Comparison of ENCODE assay signal across 17 cellular contexts in the genomic region with DNA sequence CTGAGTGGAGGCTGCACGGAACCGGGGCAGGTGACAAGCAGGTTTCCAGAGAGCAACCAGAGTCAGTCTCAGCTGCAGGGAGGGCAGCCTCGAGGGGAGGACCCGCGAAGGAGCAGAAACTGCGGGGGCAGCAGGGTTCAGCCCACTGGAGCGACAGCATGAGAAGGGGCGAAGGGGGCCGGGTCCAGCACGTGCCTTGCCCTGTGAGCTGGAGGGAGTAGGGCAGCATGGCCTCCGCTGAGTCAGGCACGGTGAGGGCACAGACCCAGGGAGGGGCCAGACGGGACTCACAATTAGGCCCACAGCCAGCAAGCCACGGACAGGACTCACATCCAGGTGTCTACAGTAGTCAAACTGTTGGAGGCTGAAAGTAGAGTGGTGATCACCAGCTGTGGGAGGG. TPM values are rescaled to one million over a fixed set of nuclear protein-coding genes. Genes with fewer than 3 reads are reported as not detected.
A peak's percentile ranks its signal among the peaks of the same experiment; 100 is the strongest.
DNase-seq lines count a peak whose midpoint lies in the region; ATAC-seq and TF ChIP-seq lines count a peak whose summit lies in the region.
"Had no signal": no experiment of that assay in that cellular context is flagged by ENCODE, and none has a peak within 500 bp of the region (broad histone marks: within the 10 kb centered on the region; RNA-seq: fewer than 3 reads in every experiment).

No MANE protein-coding gene starts in this region.

- TF ChIP-seq CTCF in OCI-LY3 (IDR thresholded peaks at IDR 0.05; ENCODE audit: low read depth, low read length) = no peak
- no peak for TF ChIP-seq CTCF in upper lobe of right lung (IDR thresholded peaks at IDR 0.05)
- no peak for TF ChIP-seq CTCF in RWPE1 (conservative IDR thresholded peaks at IDR 0.05; ENCODE audit: low read depth)
- TF ChIP-seq CTCF in vagina (IDR thresholded peaks at IDR 0.05) = no peak

- 0 out of 2 replicates have a peak overlapping the region, but pooled peaks have one; percentile 9 for H3K4me2 ChIP-seq in OCI-LY3 (ENCODE audit: low read length)

- H3K36me3 ChIP-seq in OCI-LY3 (replicated peaks; ENCODE audit: low read depth, low read length) = no peaks in the 10 kb centered on the region
- no peaks in the 10 kb centered on the region for H3K36me3 ChIP-seq in upper lobe of right lung
- H3K36me3 ChIP-seq in vagina = no peaks in the 10 kb centered on the region
- H3K36me3 ChIP-seq: BE2C had no signal

- CTCF ChIA-PET in RWPE1 (lab: Yijun Ruan, JAX) = no interaction called here

- H3K79me2 ChIP-seq in OCI-LY3 (ENCODE audit: low read length) = no peaks in the 10 kb centered on the region

- no peaks in the 10 kb centered on the region for H3K4me1 ChIP-seq in OCI-LY3 (ENCODE audit: low read length)
- no peaks in the 10 kb centered on the region for H3K4me1 ChIP-seq in upper lobe of right lung
- H3K4me1 ChIP-seq in vagina = no peaks in the 10 kb centered on the region
- H3K4me1 ChIP-seq: BE2C had no signal

- no peaks in the 10 kb centered on the region for H4K20me1 ChIP-seq in OCI-LY3 (ENCODE audit: insufficient read depth, low read length)

- peak; percentile 44 for ATAC-seq in upper lobe of right lung
- ATAC-seq: PC-3 had no signal

- no peak overlapping the region for H3K9ac ChIP-seq in OCI-LY3 (ENCODE audit: low read length)

- H3K27ac ChIP-seq in OCI-LY3 (ENCODE audit: low read length) = no peak overlapping the region
- no peak overlapping the region for H3K27ac ChIP-seq in upper lobe of right lung
- H3K27ac ChIP-seq in RWPE1 = no peak overlapping the region
- H3K27ac ChIP-seq in vagina = no peak overlapping the region

- DNase-seq in NCI-H1092 treated with DMSO at 0.1 percent for 48 hours (lab: John Stamatoyannopoulos, UW) (peak; percentile 44), NCI-H1092 (lab: John Stamatoyannopoulos, UW) (no peak), left kidney (ENCODE audit: low read depth, low spot score) (peak; percentile 64), upper lobe of right lung (no peak), RWPE1 (ENCODE audit: low spot score) (no peak), vagina (ENCODE audit: extremely low spot score in 2 of 2) (no peak), anterior cingulate cortex (lab: John Stamatoyannopoulos, UW) (no peak)
- DNase-seq: 8988T; BE2C; DMS79 treated with DMSO at 0.1 percent for 48 hours; HFFc6; KG1; NCI-H2081 treated with DMSO at 0.1 percent for 48 hours; NCI-H526; NK-92 treated with Interleukin-12 subunit alpha and Interleukin-12 subunit beta, amount 100 ng/mL, for 24 hours; PC-3 had no signal

- H3K4me3 ChIP-seq in OCI-LY3 (ENCODE audit: low read length) (no peak overlapping the region), upper lobe of right lung (no peak overlapping the region), vagina (no peak overlapping the region)

- POLR2A ChIA-PET in RWPE1 (lab: Yijun Ruan, JAX; ENCODE audit: low non-redundant PET) = no interaction called here

- H3K9me3 ChIP-seq in OCI-LY3 (ENCODE audit: insufficient read depth, low read length) = no peaks in the 10 kb centered on the region
- no peaks in the 10 kb centered on the region for H3K9me3 ChIP-seq in upper lobe of right lung
- no peaks in the 10 kb centered on the region for H3K9me3 ChIP-seq in vagina
- H3K9me3 ChIP-seq: BE2C had no signal

- no peak overlapping the region for H2AFZ ChIP-seq in OCI-LY3 (ENCODE audit: low read depth, low read length)

- intact Hi-C loops in upper lobe of right lung (cut with DNase I) = no loop called here
- intact Hi-C loops in vagina (cut with DNase I) = no loop called here

- H3K27me3 ChIP-seq in OCI-LY3 (ENCODE audit: low read depth, low read length) (peaks cover 15% of the 10 kb centered on the region; the same call in 1 of the 2 replicates), upper lobe of right lung (no peaks in the 10 kb centered on the region), vagina (no peaks in the 10 kb centered on the region)
- H3K27me3 ChIP-seq: BE2C had no signal

- no peak for TF ChIP-seq POLR2A in vagina (IDR thresholded peaks at IDR 0.05)

RNA-seq across cellular contexts. Expression of gene ATP9B, which starts 22.7 kb away (rescaled TPM):
- total RNA-seq in upper lobe of right lung = 43.9 TPM
- 50.3 TPM for total RNA-seq in vagina

Comparison
In these comparisons a context has a peak if more than half of its experiments do, and no peak if none do; other contexts are left out.
1. DNase-seq: peak in NCI-H1092 treated with DMSO at 0.1 percent for 48 hours (single experiment) and left kidney (single experiment); none in NCI-H1092 (single experiment), upper lobe of right lung (single experiment), RWPE1 (single experiment), vagina (0 of 2) and anterior cingulate cortex (0 of 58).